In the genomic region with DNA sequence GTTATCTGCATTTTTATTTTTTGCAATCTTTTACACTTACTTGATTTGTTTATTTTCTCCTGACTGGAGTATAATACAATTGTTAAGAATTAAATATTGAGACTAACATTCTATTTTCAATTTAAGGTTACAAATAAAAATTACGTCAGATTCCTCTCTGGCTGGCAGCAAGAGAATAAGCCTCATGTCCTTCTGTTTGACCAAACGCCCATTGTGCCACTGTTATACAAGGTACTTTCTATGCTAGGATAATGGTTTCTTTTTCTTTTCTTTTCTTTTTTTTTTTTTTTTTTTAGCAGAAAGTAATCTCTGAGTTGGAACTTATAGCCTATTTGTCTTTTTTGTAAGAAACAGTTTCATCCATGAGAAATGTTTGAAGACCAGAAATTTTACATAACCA, we compare ENCODE assay signal across 21 cellular contexts. TPM values are rescaled to one million over a fixed set of nuclear protein-coding genes. Genes with fewer than 3 reads are reported as not detected.
A peak's percentile ranks its signal among the peaks of the same experiment; 100 is the strongest.
DNase-seq lines count a peak whose midpoint lies in the region; TF ChIP-seq lines count a peak whose summit lies in the region.
"Had no signal": no experiment of that assay in that cellular context is flagged by ENCODE, and none has a peak within 500 bp of the region (broad histone marks: within the 10 kb centered on the region; RNA-seq: fewer than 3 reads in every experiment).

No MANE protein-coding gene starts in this region.

- H2AFZ ChIP-seq in mammary epithelial cell (ENCODE audit: low read depth, low read length): no peak overlapping the region
- H2AFZ ChIP-seq: GM23338 had no signal

- DNase-seq in MCF 10A (ENCODE audit: unreplicated experiment): no peak
- DNase-seq in mammary epithelial cell: no peak
- no peak for DNase-seq in dorsolateral prefrontal cortex
- DNase-seq in medulla oblongata (ENCODE audit: extremely low spot score): peak; percentile 67
- no peak for DNase-seq in NCI-H2171 treated with DMSO at 0.1 percent for 48 hours (lab: John Stamatoyannopoulos, UW)
- DNase-seq in stimulated activated CD4-positive, alpha-beta T cell treated with anti-CD3 and anti-CD28 coated beads, Interleukin-4, amount 100 ng/mL, for 24 hours: no peak
- DNase-seq in SHP77 (lab: John Stamatoyannopoulos, UW): no peak
- DNase-seq: AML-193; CD4-positive, alpha-beta memory T cell; DMS153; DMS79; GF-D8; HCEC 1CT had no signal

- no peaks in the 10 kb centered on the region for H3K9me3 Mint-ChIP-seq in MCF 10A (ENCODE audit: unreplicated experiment)
- H3K9me3 Mint-ChIP-seq: CD14-positive monocyte, GM23338 had no signal

- H3K27me3 Mint-ChIP-seq in MCF 10A (ENCODE audit: insufficient read depth, unreplicated experiment): no peaks in the 10 kb centered on the region
- H3K27me3 Mint-ChIP-seq: CD4-positive, alpha-beta memory T cell had no signal

- no peak for TF ChIP-seq CTCF in MCF 10A (IDR thresholded peaks at IDR 0.05; ENCODE audit: unreplicated experiment)
- no peak for TF ChIP-seq CTCF in mammary epithelial cell (conservative IDR thresholded peaks at IDR 0.05 in 1 of 2, IDR thresholded peaks at IDR 0.05 in 1 of 2; ENCODE audit: extremely low read depth in 1 of 2, insufficient read depth in 1 of 2, low read depth in 1 of 2, low read length in 2 of 2)
- no peak for TF ChIP-seq CTCF in dorsolateral prefrontal cortex (IDR thresholded peaks at IDR 0.05 in 54 of 56, conservative IDR thresholded peaks at IDR 0.05 in 2 of 56; ENCODE audit: low read depth in 1 of 56, partially characterized antibody in 56 of 56)

- H3K27ac ChIP-seq in mammary epithelial cell (ENCODE audit: insufficient read depth, low read depth, low read length) (no peak overlapping the region), dorsolateral prefrontal cortex (peak overlapping the region in 49 of 59 donors; percentile 1 to 92 (median 70)), temporal lobe (ENCODE audit: low read depth, low read length) (peak overlapping the region; percentile 91)
- H3K27ac ChIP-seq: 22Rv1, A549, BLaER1, HL-60 had no signal

- no peaks in the 10 kb centered on the region for H3K4me1 ChIP-seq in mammary epithelial cell (ENCODE audit: insufficient read depth, low read length)
- H3K4me1 ChIP-seq: A549, BLaER1 had no signal

- CTCF ChIA-PET in MCF 10A (lab: Yijun Ruan, JAX) (interaction anchor here (1.3 kb wide), 1 partner anchor 11 kb away, joined by 12 read pairs; no protein-coding TSS in a partner anchor), mammary epithelial cell (lab: Charles Lee; ENCODE audit: low non-redundant PET) (interaction anchor here (0.7 kb wide), 1 partner anchor 510 kb away, joined by 3 read pairs; no protein-coding TSS in a partner anchor)

- H3K36me3 ChIP-seq in mammary epithelial cell (ENCODE audit: insufficient read depth, low read length): peaks cover 21% of the 10 kb centered on the region

- H3K4me3 ChIP-seq in mammary epithelial cell (replicated peaks in 1 of 3; ENCODE audit: insufficient read depth in 1 of 3, low read depth in 2 of 3, low read length in 3 of 3) (no peak overlapping the region), dorsolateral prefrontal cortex (peak overlapping the region in 1 of 59 donors; percentile 27)
- H3K4me3 ChIP-seq: A549, BLaER1, GM23338 had no signal

- POLR2A ChIA-PET in MCF 10A (lab: Yijun Ruan, JAX): interaction anchor here (0.7 to 1.1 kb wide), 3 partner anchors 14 to 70 kb away, joined by 3 to 4 read pairs (median 3); a partner anchor contains a TSS

- H3K9me3 ChIP-seq in mammary epithelial cell (replicated peaks; ENCODE audit: insufficient read depth, low read length): no peaks in the 10 kb centered on the region
- H3K9me3 ChIP-seq: A549, BLaER1 had no signal

- H3K27ac Mint-ChIP-seq in MCF 10A (ENCODE audit: low read depth, unreplicated experiment): peak overlapping the region; percentile 28
- H3K27ac Mint-ChIP-seq: GM23338 had no signal

- 96% methylated on average over 2 of the region's 2 CpGs for WGBS in mammary epithelial cell (ENCODE audit: low coverage, missing lambda C conversion rate)

- dilution Hi-C loops in mammary epithelial cell (cut with HindIII; ENCODE audit: low sequenced_read_pairs): no loop called here

- peaks cover 79% of the 10 kb centered on the region for H3K36me3 Mint-ChIP-seq in MCF 10A (ENCODE audit: insufficient read depth, unreplicated experiment)

- peaks cover 2% of the 10 kb centered on the region for H3K79me2 ChIP-seq in mammary epithelial cell (ENCODE audit: insufficient read depth, low read length)

- H4K20me1 ChIP-seq in mammary epithelial cell (ENCODE audit: insufficient read depth, low read length): no peaks in the 10 kb centered on the region

- no peaks in the 10 kb centered on the region for H3K27me3 ChIP-seq in mammary epithelial cell (ENCODE audit: insufficient read depth, low read length)
- no peaks in the 10 kb centered on the region for H3K27me3 ChIP-seq in dorsolateral prefrontal cortex
- H3K27me3 ChIP-seq: BLaER1 had no signal

- H3K4me2 ChIP-seq in mammary epithelial cell (ENCODE audit: insufficient read depth, low read depth, low read length): no peak overlapping the region
- H3K4me2 ChIP-seq: A549, BLaER1, GM23338 had no signal

- BruUV-seq in MCF 10A (replicated peaks; lab: Mats Ljungman, UMichigan) (no TSS peak), mammary epithelial cell (replicated peaks; lab: Mats Ljungman, UMichigan) (no TSS peak)

- intact Hi-C loops in MCF 10A (cut with micrococcal nuclease) (no loop called here), mammary epithelial cell (cut with micrococcal nuclease) (no loop called here), dorsolateral prefrontal cortex (cut with DNase I) (no loop called here)

- H3K9ac ChIP-seq in mammary epithelial cell (ENCODE audit: insufficient read depth, low read length): no peak overlapping the region
- H3K9ac ChIP-seq: BLaER1 had no signal

- in situ Hi-C loops in mammary epithelial cell (cut with MboI; ENCODE audit: low sequenced_read_pairs in 2 of 2): no loop called here

- no peaks in the 10 kb centered on the region for H3K4me1 Mint-ChIP-seq in MCF 10A (ENCODE audit: insufficient read depth, unreplicated experiment)
- H3K4me1 Mint-ChIP-seq: CD14-positive monocyte, GM23338 had no signal

- H3K4me3 Mint-ChIP-seq in MCF 10A (ENCODE audit: unreplicated experiment): no peak overlapping the region
- H3K4me3 Mint-ChIP-seq: CD14-positive monocyte; CD4-positive, alpha-beta memory T cell; GM23338 had no signal

RNA-seq across cellular contexts. Expression of a gene that starts 20.0 kb away (rescaled TPM):
- 17.2 and 26.5 TPM in 2 replicates for total RNA-seq in MCF 10A (2022)
- total RNA-seq in mammary epithelial cell: 10 to 100 TPM; 16.0 to 23.8 TPM
- polyA plus RNA-seq in mammary epithelial cell: 12.1 TPM
- polyA minus RNA-seq in mammary epithelial cell: 17.4 TPM
- total RNA-seq in dorsolateral prefrontal cortex: 10 to 100 TPM; 25.1 to 54.7 (median 38.7) TPM
- total RNA-seq in temporal lobe: 17.5 TPM

RNA-seq across cellular contexts. Expression of a gene that starts 22.6 kb away (rescaled TPM):
- 8.9 and 12.1 TPM in 2 replicates for total RNA-seq in MCF 10A (2022)
- total RNA-seq in mammary epithelial cell: 1 to 10 TPM; 4.8 to 5.0 TPM
- 5.2 TPM for polyA plus RNA-seq in mammary epithelial cell
- 17.1 TPM for polyA minus RNA-seq in mammary epithelial cell
- 10 to 100 TPM; 12.9 to 32.0 (median 20.8) TPM for total RNA-seq in dorsolateral prefrontal cortex
- total RNA-seq in temporal lobe: 3.2 TPM

RNA-seq across cellular contexts. Expression of a gene that starts 38.2 kb away (rescaled TPM):
- total RNA-seq in MCF 10A (2022): not detected in 2 replicates
- total RNA-seq in mammary epithelial cell: under 1 TPM; 0.28 to 0.83 TPM
- polyA plus RNA-seq in mammary epithelial cell: 0.50 TPM
- not detected for polyA minus RNA-seq in mammary epithelial cell
- 1 to 10 TPM in 118 of 120 experiments, under 1 TPM in 2; 0.35 to 5.1 (median 2.9) TPM for total RNA-seq in dorsolateral prefrontal cortex
- 0.25 TPM for total RNA-seq in temporal lobe
- total RNA-seq: HT1080 had no signal
- polyA plus RNA-seq: CD14-positive monocyte had no signal
